ENCODE assay signal across 7 cellular contexts in genomic region chr21:34351786-34352241, GRCh38. TPM values are rescaled to one million over a fixed set of nuclear protein-coding genes. Genes with fewer than 3 reads are reported as not detected.
DNase-seq lines count a peak whose midpoint lies in the region; ATAC-seq and TF ChIP-seq lines count a peak whose summit lies in the region.

No MANE protein-coding gene starts in this region.

- DNase-seq in GM03348 (ENCODE audit: low spot score) (peak; percentile 56), NCI-H1417 treated with DMSO at 0.1 percent for 48 hours (lab: John Stamatoyannopoulos, UW) (peak; percentile 55), SKM-1 (lab: John Stamatoyannopoulos, UW; ENCODE audit: unreplicated experiment) (peak; percentile 46), endothelial cell (ENCODE audit: low spot score) (peak; percentile 36), middle frontal gyrus (ENCODE audit: extremely low spot score, low spot score) (peak; percentile 54), vagina (ENCODE audit: extremely low spot score in 2 of 2) (no peak)

- no peaks in the 10 kb centered on the region for H3K9me3 Mint-ChIP-seq in endothelial cell (ENCODE audit: unreplicated experiment)

- intact Hi-C loops in vagina (cut with DNase I), result no loop called here

- no peaks in the 10 kb centered on the region for H3K36me3 Mint-ChIP-seq in endothelial cell (ENCODE audit: low read depth, unreplicated experiment)

- peak; percentile 85 for ATAC-seq in GM21825 (IDR thresholded peaks at IDR 0.05; ENCODE audit: unreplicated experiment)

- no peaks in the 10 kb centered on the region for H3K4me1 ChIP-seq in vagina

- TF ChIP-seq CTCF in endothelial cell (IDR thresholded peaks at IDR 0.05; ENCODE audit: unreplicated experiment) (peak; percentile 51), vagina (IDR thresholded peaks at IDR 0.05) (peak; percentile 16 to 63 (median 48))

- no peak for TF ChIP-seq POLR2A in vagina (IDR thresholded peaks at IDR 0.05)

- no peaks in the 10 kb centered on the region for H3K4me1 Mint-ChIP-seq in endothelial cell (ENCODE audit: unreplicated experiment)

- no peaks in the 10 kb centered on the region for H3K27me3 ChIP-seq in vagina

- H3K9me3 ChIP-seq in vagina, result no peaks in the 10 kb centered on the region

- no peak overlapping the region for H3K4me3 ChIP-seq in vagina

- no peak overlapping the region for H3K4me3 Mint-ChIP-seq in endothelial cell (ENCODE audit: unreplicated experiment)

- H3K27ac Mint-ChIP-seq in endothelial cell (ENCODE audit: unreplicated experiment), result no peak overlapping the region

- H3K27ac ChIP-seq in vagina, result no peak overlapping the region

- peaks cover 2% of the 10 kb centered on the region for H3K27me3 Mint-ChIP-seq in endothelial cell (ENCODE audit: unreplicated experiment)

- H3K36me3 ChIP-seq in vagina, result no peaks in the 10 kb centered on the region

RNA-seq across cellular contexts. Expression of gene KCNE2, which starts 12.0 kb away (rescaled TPM):
- not detected for total RNA-seq in endothelial cell (ENCODE audit: unreplicated experiment)
- not detected for total RNA-seq in vagina

RNA-seq across cellular contexts. Expression of gene SMIM11, which starts 23.5 kb away (rescaled TPM):
- total RNA-seq in endothelial cell (ENCODE audit: unreplicated experiment) (2.0 TPM), vagina (8.1 TPM)

Comparison
In these comparisons a context has a peak if more than half of its experiments do, and no peak if none do; other contexts are left out.
1. DNase-seq: peak in GM03348 (single experiment), NCI-H1417 treated with DMSO at 0.1 percent for 48 hours (single experiment), SKM-1 (single experiment), endothelial cell (single experiment) and middle frontal gyrus (single experiment); none in vagina (0 of 2).